17 cellular contexts compared by ENCODE assay signal in the genomic region with DNA sequence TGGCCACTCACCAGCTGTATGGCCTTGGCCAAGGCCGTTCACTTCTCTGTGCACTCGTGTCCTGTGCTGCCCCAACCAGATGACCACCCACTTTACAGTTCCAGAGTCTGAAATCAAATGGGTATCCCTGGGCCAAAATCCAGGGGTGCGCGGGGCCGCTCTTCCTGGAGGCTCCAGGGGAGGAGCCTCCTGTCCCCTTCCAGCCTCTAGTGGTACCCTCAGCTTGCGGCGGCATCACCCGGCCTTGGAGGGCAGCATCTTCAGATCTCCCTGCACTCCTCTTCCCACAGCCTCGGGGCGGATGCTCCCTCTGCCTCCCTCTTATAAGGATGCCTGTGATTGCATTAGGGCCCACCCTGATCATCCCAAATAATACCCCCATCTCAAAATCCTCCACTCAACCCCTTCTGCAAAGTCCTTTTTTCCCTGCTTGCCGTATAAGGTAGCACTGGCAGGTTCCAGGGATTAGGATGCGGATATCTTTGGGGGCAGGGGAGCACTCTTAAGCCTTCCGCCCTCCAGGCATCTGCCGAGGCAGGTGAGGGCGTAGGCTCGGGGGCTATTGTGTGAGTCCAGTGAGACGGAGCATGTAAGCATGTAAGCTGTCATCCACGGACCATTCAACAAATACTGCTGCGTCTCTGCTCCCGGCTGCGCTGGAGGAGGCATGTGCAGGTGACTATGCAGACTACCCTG. TPM values are rescaled to one million over a fixed set of nuclear protein-coding genes. Genes with fewer than 3 reads are reported as not detected.
DNase-seq lines count a peak whose midpoint lies in the region; ATAC-seq, FAIRE-seq and TF ChIP-seq lines count a peak whose summit lies in the region.
"Had no signal": no experiment of that assay in that cellular context is flagged by ENCODE, and none has a peak within 500 bp of the region (broad histone marks: within the 10 kb centered on the region; RNA-seq: fewer than 3 reads in every experiment).

No MANE protein-coding gene starts in this region.

- POLR2A ChIA-PET in HepG2 (lab: Yijun Ruan, JAX): no interaction called here

- H3K27me3 ChIP-seq in HepG2 (ENCODE audit: control insufficient read depth in 1 of 2, insufficient read depth in 2 of 2, low read length in 2 of 2) (peaks cover 4 to 41% of the 10 kb centered on the region in 2 experiments; a peak in 3 of 5 replicates), right lobe of liver (no peaks in the 10 kb centered on the region), vagina (no peaks in the 10 kb centered on the region), brain microvascular endothelial cell (replicated peaks) (peaks cover 27% of the 10 kb centered on the region), H9 (ENCODE audit: insufficient read depth, low read length) (peaks cover under 1% of the 10 kb centered on the region; the same call in 1 of the 2 replicates)

- no peak overlapping the region for H3K56ac ChIP-seq in H9 (ENCODE audit: insufficient read length, low read depth, low read length)

- no peak for TF ChIP-seq POLR2A in HepG2 (IDR thresholded peaks at IDR 0.05; ENCODE audit: insufficient read depth in 1 of 2, low read depth in 2 of 2, low read length in 2 of 2)
- no peak for TF ChIP-seq POLR2A in right lobe of liver (IDR thresholded peaks at IDR 0.05)
- no peak for TF ChIP-seq POLR2A in vagina (IDR thresholded peaks at IDR 0.05)
- TF ChIP-seq POLR2A in erythroblast (IDR thresholded peaks at IDR 0.05; ENCODE audit: low read length): no peak

- ATAC-seq in HepG2: peak; percentile 36; the same call in 2 of the 3 replicates
- no peak for ATAC-seq in right lobe of liver
- ATAC-seq: effector memory CD8-positive, alpha-beta T cell had no signal

- H3K18ac ChIP-seq in H9 (ENCODE audit: insufficient read length, low read depth, low read length): no peak overlapping the region

- TF ChIP-seq EP300 in HepG2 (IDR thresholded peaks at IDR 0.05; ENCODE audit: low read depth in 2 of 2, low read length in 2 of 2) (no peak), HepG2 (CRISPR knock-in tag; IDR thresholded peaks at IDR 0.05; ENCODE audit: borderline replicate concordance) (no peak)

- H3K79me2 ChIP-seq in HepG2 (ENCODE audit: insufficient read depth, low read length): no peaks in the 10 kb centered on the region
- no peaks in the 10 kb centered on the region for H3K79me2 ChIP-seq in H9 (ENCODE audit: insufficient read depth, low read length)

- peaks cover 17 to 23% of the 10 kb centered on the region in 2 experiments for H3K4me1 Mint-ChIP-seq in H9

- H3T11ph ChIP-seq in H9 (ENCODE audit: low read length): no peak overlapping the region

- H4K91ac ChIP-seq in H9 (ENCODE audit: insufficient read length, low read depth, low read length): no peak overlapping the region

- H3K27ac Mint-ChIP-seq in H9: no peak overlapping the region
- H3K27ac Mint-ChIP-seq: CD4-positive, alpha-beta T cell; effector memory CD8-positive, alpha-beta T cell; naive B cell had no signal

- TF ChIP-seq RAD21 in HepG2 (CRISPR knock-in tag; IDR thresholded peaks at IDR 0.05): no peak

- no peak overlapping the region for H3K4ac ChIP-seq in H9 (ENCODE audit: low read depth, low read length)

- H3K36me3 Mint-ChIP-seq in H9 (ENCODE audit: insufficient read depth in 1 of 3, low read depth in 3 of 3): no peaks in the 10 kb centered on the region
- H3K36me3 Mint-ChIP-seq: naive B cell had no signal

- H3K4me2 ChIP-seq in HepG2 (ENCODE audit: low read depth, low read length) (no peak overlapping the region), H9 (ENCODE audit: insufficient read depth, insufficient read length, low read length) (no peak overlapping the region)

- H2BK12ac ChIP-seq in H9 (ENCODE audit: insufficient read length, low read depth, low read length): no peak overlapping the region

- no peaks in the 10 kb centered on the region for H3K9me3 Mint-ChIP-seq in H9
- H3K9me3 Mint-ChIP-seq: CD4-positive, alpha-beta T cell; effector memory CD8-positive, alpha-beta T cell; naive B cell had no signal

- H3K4me1 ChIP-seq in HepG2 (ENCODE audit: insufficient read depth, low read length) (no peaks in the 10 kb centered on the region), right lobe of liver (peaks cover 0 to 7% (median 0%) of the 10 kb centered on the region in 4 donors), vagina (peaks cover 13% of the 10 kb centered on the region), H9 (ENCODE audit: insufficient read depth, low read length) (no peaks in the 10 kb centered on the region)

- peaks cover 2% of the 10 kb centered on the region for H3K23me2 ChIP-seq in H9 (ENCODE audit: insufficient read length, low read depth, low read length, poor library complexity, severe bottlenecking)

- H2BK15ac ChIP-seq in H9 (ENCODE audit: low read depth, low read length): no peak overlapping the region

- in situ Hi-C loops in HepG2 (cut with HindIII; ENCODE audit: extremely low pct_ligation_motif_present, low pct_unique_long_range_greater_than_20kb) (no loop called here), brain microvascular endothelial cell (cut with HindIII; ENCODE audit: low pct_ligation_motif_present, low sequenced_read_pairs) (no loop called here)

- no peak for DNase-seq in HepG2 (ENCODE audit: low spot score)
- no peak for DNase-seq in right lobe of liver
- peak; percentile 89 for DNase-seq in NCI-H69 (lab: John Stamatoyannopoulos, UW)
- peak; percentile 61 for DNase-seq in epithelial cell of esophagus (ENCODE audit: low read depth)
- no peak for DNase-seq in vagina (ENCODE audit: extremely low spot score in 2 of 2)
- no peak for DNase-seq in brain microvascular endothelial cell
- DNase-seq in erythroblast (lab: John Stamatoyannopoulos, UW): no peak
- DNase-seq in H9: no peak
- DNase-seq: activated effector memory CD4-positive, alpha-beta T cell treated with anti-CD3 and anti-CD28 coated beads, Interleukin-2, amount 50 U/mL, for 16 hours; CD4-positive, alpha-beta T cell; cerebellar nuclear complex; effector memory CD8-positive, alpha-beta T cell; naive B cell; NCI-H1930; T-helper 9 cell had no signal

- H3K23ac ChIP-seq in H9 (ENCODE audit: insufficient read length, low read depth, low read length): no peak overlapping the region

- H3K27ac ChIP-seq in HepG2 (ENCODE audit: extremely low read length, insufficient read depth, low read length) (no peak overlapping the region), right lobe of liver (no peak overlapping the region), vagina (no peak overlapping the region), brain microvascular endothelial cell (no peak overlapping the region), H9 (ENCODE audit: insufficient read length, low read depth, low read length) (no peak overlapping the region)
- H3K27ac ChIP-seq: transverse colon had no signal

- H3K36me3 ChIP-seq in HepG2 (replicated peaks in 1 of 2; ENCODE audit: control insufficient read depth in 1 of 2, insufficient read depth in 2 of 2, low read length in 2 of 2) (no peaks in the 10 kb centered on the region), right lobe of liver (no peaks in the 10 kb centered on the region), vagina (no peaks in the 10 kb centered on the region), brain microvascular endothelial cell (replicated peaks) (no peaks in the 10 kb centered on the region)
- H3K36me3 ChIP-seq: transverse colon had no signal

- H3K4me3 ChIP-seq in HepG2 (replicated peaks in 1 of 3; ENCODE audit: insufficient read depth in 1 of 3, low read depth in 2 of 3, low read length in 3 of 3) (no peak overlapping the region), right lobe of liver (no peak overlapping the region), epithelial cell of esophagus (ENCODE audit: low read length) (no peak overlapping the region), vagina (no peak overlapping the region), brain microvascular endothelial cell (ENCODE audit: low read depth, low read length) (no peak overlapping the region)
- H3K4me3 ChIP-seq: transverse colon had no signal

- H3K14ac ChIP-seq in H9 (ENCODE audit: insufficient read depth, low read length): no peak overlapping the region

- H3K79me1 ChIP-seq in H9 (ENCODE audit: insufficient read depth, low read depth, low read length, poor library complexity, severe bottlenecking): no peaks in the 10 kb centered on the region

- H2AFZ ChIP-seq in HepG2 (ENCODE audit: low read length) (no peak overlapping the region), H9 (ENCODE audit: low read length) (no peak overlapping the region)

- no peak overlapping the region for H2BK120ac ChIP-seq in H9 (ENCODE audit: low read depth, low read length, poor library complexity, severe bottlenecking)

- WGBS in HepG2 (ENCODE audit: low lambda C conversion rate): 20% methylated on average over 7 of the region's 21 CpGs
- WGBS in right lobe of liver (ENCODE audit: insufficient coverage, low coverage, low lambda C conversion rate, missing lambda C conversion rate): 64% methylated on average over 7 of the region's 21 CpGs
- WGBS in H9 (ENCODE audit: extremely low coverage, insufficient read length, low lambda C conversion rate): no CpG with 5 or more reads among the region's 21 CpGs

- no TSS peak for BruUV-seq in HepG2 (replicated peaks; lab: Mats Ljungman, UMichigan)

- no peak overlapping the region for H4K5ac ChIP-seq in H9 (ENCODE audit: insufficient read length, low read depth, low read length)

- H3K9me3 ChIP-seq in HepG2 (ENCODE audit: low read length): no peaks in the 10 kb centered on the region
- H3K9me3 ChIP-seq in right lobe of liver: no peaks in the 10 kb centered on the region
- H3K9me3 ChIP-seq in vagina: no peaks in the 10 kb centered on the region
- no peaks in the 10 kb centered on the region for H3K9me3 ChIP-seq in H9 (ENCODE audit: control insufficient read depth, low read depth, low read length)
- H3K9me3 ChIP-seq: transverse colon had no signal

- CTCF ChIA-PET in HepG2 (lab: Yijun Ruan, JAX; ENCODE audit: low intra/inter-chr PET ratio, low total read pairs): no interaction called here

- no peak overlapping the region for H2AK5ac ChIP-seq in H9 (ENCODE audit: insufficient read length, low read length)

- intact Hi-C loops in HepG2 (cut with micrococcal nuclease; ENCODE audit: unreplicated experiment): no loop called here
- intact Hi-C loops in right lobe of liver (cut with DNase I): no loop called here
- intact Hi-C loops in vagina (cut with DNase I): no loop called here

- no peaks in the 10 kb centered on the region for H4K20me1 ChIP-seq in HepG2 (ENCODE audit: insufficient read depth, low read length)
- no peaks in the 10 kb centered on the region for H4K20me1 ChIP-seq in H9 (ENCODE audit: control insufficient read depth, insufficient read depth, insufficient read length)

- no peak overlapping the region for H2BK20ac ChIP-seq in H9 (ENCODE audit: low read depth, low read length, poor library complexity, severe bottlenecking)

- H2BK5ac ChIP-seq in H9 (ENCODE audit: insufficient read length, low read length): no peak overlapping the region

- no peak for FAIRE-seq in HepG2 (lab: Jason Lieb, UNC)
- FAIRE-seq: keratinocyte had no signal

- H3K9ac ChIP-seq in HepG2 (ENCODE audit: insufficient read depth, low read depth, low read length) (no peak overlapping the region), H9 (ENCODE audit: extremely low read depth, insufficient read length, low read length) (no peak overlapping the region)

- TF ChIP-seq CTCF in HepG2 (CRISPR knock-in tag; IDR thresholded peaks at IDR 0.05) (no peak), right lobe of liver (IDR thresholded peaks at IDR 0.05) (no peak), epithelial cell of esophagus (IDR thresholded peaks at IDR 0.05; ENCODE audit: insufficient read depth, low read depth, low read length, missing control alignments) (no peak), vagina (IDR thresholded peaks at IDR 0.05) (no peak), brain microvascular endothelial cell (IDR thresholded peaks at IDR 0.05; ENCODE audit: low read depth, low read length, missing control alignments) (no peak), H9 (conservative IDR thresholded peaks at IDR 0.05) (no peak)

- H3K27me3 Mint-ChIP-seq in H9 (ENCODE audit: low read depth): peaks cover 28% of the 10 kb centered on the region

- H3K4me3 Mint-ChIP-seq in H9: peak overlapping the region in 1 of 2 experiments; percentile 39; a peak in 2 of 5 replicates
- H3K4me3 Mint-ChIP-seq: CD4-positive, alpha-beta T cell; effector memory CD8-positive, alpha-beta T cell had no signal

- H4K8ac ChIP-seq in H9 (replicated peaks; ENCODE audit: insufficient read length, low read depth, low read length): no peak overlapping the region

RNA-seq across cellular contexts. Expression of a gene that starts 24.4 kb away (rescaled TPM):
- total RNA-seq in HepG2 (2016; rRNA removed; fragmentation: Illumina TruSeq; extraction: Trizol): not detected in 2 replicates
- not detected in 2 replicates for total RNA-seq in HepG2 (2016; cell fraction: cytosol; rRNA removed; fragmentation: Illumina TruSeq; extraction: Trizol; ENCODE audit: low read depth)
- not detected in 2 replicates for total RNA-seq in HepG2 (2016; cell fraction: insoluble cytoplasmic fraction; rRNA removed; fragmentation: Illumina TruSeq; extraction: Trizol)
- total RNA-seq in HepG2 (2016; cell fraction: membrane; rRNA removed; fragmentation: Illumina TruSeq; extraction: Trizol): not detected in 2 replicates
- total RNA-seq in HepG2 (2016; cell fraction: nucleus; rRNA removed; fragmentation: Illumina TruSeq; extraction: Trizol): not detected in 2 replicates
- not detected in 2 replicates for polyA plus RNA-seq in HepG2 (2011; rRNA removed)
- not detected in 2 replicates for polyA plus RNA-seq in HepG2 (2011; cell fraction: cytosol; rRNA removed)
- polyA plus RNA-seq in HepG2 (2011; cell fraction: nucleus; rRNA removed): not detected in 2 replicates
- not detected in 2 replicates for polyA plus RNA-seq in HepG2 (2012)
- polyA plus RNA-seq in HepG2 (2016; cell fraction: cytosol; fragmentation: Illumina TruSeq; extraction: Trizol; ENCODE audit: low read depth): not detected in 2 replicates
- polyA plus RNA-seq in HepG2 (2016; cell fraction: insoluble cytoplasmic fraction; fragmentation: Illumina TruSeq; extraction: Trizol; ENCODE audit: low read depth): not detected in 2 replicates
- polyA plus RNA-seq in HepG2 (2016; cell fraction: membrane; fragmentation: Illumina TruSeq; extraction: Trizol; ENCODE audit: low read depth): not detected in 2 replicates
- polyA plus RNA-seq in HepG2 (2016; cell fraction: nucleus; fragmentation: Illumina TruSeq; extraction: Trizol; ENCODE audit: insufficient read depth, low read depth): not detected in 2 replicates
- polyA minus RNA-seq in HepG2 (2011; rRNA and poly(A)+ RNA removed; ENCODE audit: low replicate concordance): 0.04 and 16.2 TPM in 2 replicates
- polyA minus RNA-seq in HepG2 (2011; cell fraction: cytosol; rRNA and poly(A)+ RNA removed): 0.09 TPM in 1 of 2 replicates, not detected in the other
- polyA minus RNA-seq in HepG2 (2011; cell fraction: nucleus; rRNA and poly(A)+ RNA removed): not detected in 2 replicates
- under 1 TPM; 0.05 to 0.31 (median 0.17) TPM for total RNA-seq in right lobe of liver
- 7.6 TPM for total RNA-seq in vagina
- total RNA-seq in H9 (2021): 2.9 and 3.0 TPM in 2 replicates
- total RNA-seq: CD4-positive, alpha-beta T cell had no signal

Comparison
In these comparisons a context has a peak if more than half of its experiments do, and no peak if none do; other contexts are left out.
1. DNase-seq: peak in NCI-H69 (single experiment) and epithelial cell of esophagus (single experiment); none in HepG2 (single experiment), right lobe of liver (0 of 3), vagina (0 of 2), brain microvascular endothelial cell (single experiment), erythroblast (0 of 2) and H9 (single experiment).